In the genomic region with DNA sequence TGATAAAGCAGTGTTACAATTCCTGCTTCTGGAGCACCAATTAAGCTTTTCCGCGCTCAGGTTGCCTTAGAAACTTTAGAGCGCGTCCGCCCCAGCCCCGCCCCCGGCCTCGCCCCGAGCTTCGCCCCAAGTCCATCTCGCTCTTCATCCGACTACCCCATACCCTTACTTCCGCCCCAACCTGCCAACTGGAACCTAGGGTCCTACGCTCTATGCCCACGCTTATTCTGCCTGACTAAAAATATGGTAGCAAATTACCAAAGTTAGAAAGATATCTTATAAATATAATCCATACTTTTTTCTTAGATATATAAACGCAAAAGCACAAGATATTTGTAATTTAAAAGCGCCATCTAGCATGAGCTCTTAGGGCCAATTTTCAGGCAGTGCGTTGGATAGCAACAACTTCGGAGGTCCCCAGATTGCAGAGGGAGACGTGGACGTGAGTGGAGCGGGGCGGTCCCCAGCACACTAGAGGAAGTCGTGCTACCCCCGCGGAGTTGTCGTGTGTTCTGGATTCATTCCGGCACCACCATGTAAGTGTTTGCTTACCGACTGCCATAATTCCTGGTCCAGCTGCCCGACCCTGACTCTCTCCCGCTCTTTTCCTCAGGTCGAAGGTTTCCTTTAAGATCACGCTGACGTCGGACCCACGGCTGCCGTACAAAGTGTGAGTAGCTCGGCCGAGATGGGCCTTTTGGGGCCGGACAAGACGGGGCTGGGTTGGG, we compare ENCODE assay signal across 8 cellular contexts. TPM values are rescaled to one million over a fixed set of nuclear protein-coding genes. Genes with fewer than 3 reads are reported as not detected.
DNase-seq lines count a peak whose midpoint lies in the region; ATAC-seq, FAIRE-seq and TF ChIP-seq lines count a peak whose summit lies in the region.

A gene (plus strand): TSS at position 466 of the 728 bp plus-strand sequence. CDS start 69 bp downstream, at position 535.

- peak in 1 of 2 experiments; percentile 72; a peak in 2 of 3 replicates for TF ChIP-seq POLR2A in H1 (IDR thresholded peaks at IDR 0.05; ENCODE audit: control extremely low read depth in 1 of 2, low read depth in 2 of 2, low read length in 2 of 2)

- H3K9ac ChIP-seq in NT2/D1 (ENCODE audit: insufficient read length, low read depth) (peak within 1 kb of the TSS; percentile 89), H1 (replicated peaks in 1 of 4; ENCODE audit: extremely low read depth in 1 of 4, low read depth in 3 of 4, low read length in 3 of 4) (peak within 1 kb of the TSS; percentile 62 to 93 (median 69))

- H4K5ac ChIP-seq in H1 (ENCODE audit: insufficient read length, low read depth, low read length): peak within 1 kb of the TSS; percentile 53

- H2BK15ac ChIP-seq in H1 (ENCODE audit: low read length): no peak within 1 kb of the TSS

- H3K27me3 ChIP-seq in NT2/D1 (ENCODE audit: insufficient read depth, insufficient read length) (no peaks in the 10 kb centered on the region), H1 (replicated peaks in 1 of 4; ENCODE audit: control insufficient read depth in 3 of 4, extremely low read depth in 1 of 4, insufficient read depth in 3 of 4, low read length in 3 of 4) (no peaks in the 10 kb centered on the region)

- WGBS in H1 (ENCODE audit: extremely low coverage in 1 of 2, insufficient coverage in 1 of 2, insufficient read length in 1 of 2, insufficient replicate concordance in 2 of 2, low coverage in 1 of 2, low lambda C conversion rate in 2 of 2, missing lambda C conversion rate in 1 of 2), 2 experiments: 1% methylated on average over 38 of the region's 41 CpGs; no CpG with 5 or more reads in 1 of the 2 experiments

- POLR2A ChIA-PET in H1 (lab: Charles Lee; ENCODE audit: partially characterized antibody): interaction anchor here (0.6 to 0.9 kb wide), 2 partner anchors 14 to 480 kb away, joined by 3 read pairs; a partner anchor contains a TSS

- H3K4me3 ChIP-seq in NT2/D1 (ENCODE audit: insufficient read length, low read depth): peak within 1 kb of the TSS; percentile 85
- H3K4me3 ChIP-seq in H1 (ENCODE audit: extremely low read depth in 1 of 4, insufficient read depth in 2 of 4, low read depth in 3 of 4, low read length in 4 of 4): peak within 1 kb of the TSS; percentile 81 to 95 (median 92)

- H3K4me2 ChIP-seq in H1 (ENCODE audit: insufficient read depth in 1 of 2, low read depth in 2 of 2, low read length in 2 of 2): peak within 1 kb of the TSS; percentile 67 to 89

- H2BK20ac ChIP-seq in H1 (ENCODE audit: low read length): no peak within 1 kb of the TSS

- H4K91ac ChIP-seq in H1 (replicated peaks; ENCODE audit: insufficient read length, low read length): no peak within 1 kb of the TSS

- DNase-seq in COR-L47 (lab: John Stamatoyannopoulos, UW) (peak; percentile 93), HUDEP-2 (lab: John Stamatoyannopoulos, UW; ENCODE audit: unreplicated experiment in 76 of 76) (peak; percentile 24 to 92 (median 84)), NT2/D1 (ENCODE audit: low read depth, low spot score) (peak; percentile 70), H1 (ENCODE audit: low read depth in 1 of 2, low spot score in 2 of 2) (peak; percentile 68 to 79), memory B cell (ENCODE audit: low spot score in 2 of 2) (peak; percentile 77 to 86)
- DNase-seq in activated CD8-positive, alpha-beta memory T cell treated with anti-CD3 and anti-CD28 coated beads, Interleukin-2, amount 10 ng/mL, durations not matched to agents 7 days and 5 days: peak; percentile 92
- peak; percentile 71 for DNase-seq in stimulated activated CD8-positive, alpha-beta memory T cell treated with anti-CD3 and anti-CD28 coated beads, Interleukin-12 subunit alpha, Interleukin-12 subunit beta, amount 100 ng/mL, for 24 hours (ENCODE audit: extremely low read depth)

- H3K4ac ChIP-seq in H1 (replicated peaks; ENCODE audit: insufficient read length, low read depth, low read length): no peak within 1 kb of the TSS

- H4K20me1 ChIP-seq in H1 (replicated peaks in 1 of 2; ENCODE audit: control insufficient read depth in 1 of 2, insufficient read depth in 2 of 2, low read length in 2 of 2): no peaks in the 10 kb centered on the region

- H3K14ac ChIP-seq in H1 (ENCODE audit: insufficient read length): no peak within 1 kb of the TSS

- ATAC-seq in GM21381 (IDR thresholded peaks at IDR 0.05; ENCODE audit: unreplicated experiment): peak; percentile 95
- ATAC-seq in activated CD8-positive, alpha-beta memory T cell treated with anti-CD3 and anti-CD28 coated beads, Interleukin-2, amount 10 ng/mL, durations not matched to agents 7 days and 5 days: peak; percentile 96
- peak; percentile 91 for ATAC-seq in memory B cell (ENCODE audit: low read depth)

- H3K23ac ChIP-seq in H1 (ENCODE audit: insufficient read length): no peak within 1 kb of the TSS

- peak within 1 kb of the TSS; percentile 79; the same call in 1 of the 2 replicates for H4K8ac ChIP-seq in H1 (ENCODE audit: extremely low read depth, insufficient read depth, low read length)

- H2BK12ac ChIP-seq in H1 (ENCODE audit: low read depth, low read length): no peak within 1 kb of the TSS

- FAIRE-seq in H1 (lab: Jason Lieb, UNC): peak; percentile 75

- no peak within 1 kb of the TSS for H3K56ac ChIP-seq in H1 (replicated peaks; ENCODE audit: insufficient read length, low read depth, low read length)

- H2AK5ac ChIP-seq in H1 (ENCODE audit: low read depth, low read length): no peak within 1 kb of the TSS

- H3K27ac Mint-ChIP-seq in activated CD8-positive, alpha-beta memory T cell treated with anti-CD3 and anti-CD28 coated beads, Interleukin-2, amount 10 ng/mL, durations not matched to agents 7 days and 5 days: peak within 1 kb of the TSS; percentile 99
- peak within 1 kb of the TSS; percentile 96 for H3K27ac Mint-ChIP-seq in memory B cell

- peaks cover 3% of the 10 kb centered on the region for H3K23me2 ChIP-seq in H1 (ENCODE audit: low read depth, low read length)

- H3K36me3 ChIP-seq in NT2/D1 (ENCODE audit: insufficient read depth, insufficient read length, low read length): peaks cover 16% of the 10 kb centered on the region
- H3K36me3 ChIP-seq in H1 (ENCODE audit: control insufficient read depth in 2 of 4, insufficient read depth in 4 of 4, low read length in 3 of 4): peaks cover 0 to 18% (median 0%) of the 10 kb centered on the region in 4 experiments; a peak in 4 of 8 replicates

- TF ChIP-seq EP300 in H1 (IDR thresholded peaks at IDR 0.05; ENCODE audit: borderline replicate concordance in 1 of 2, low read depth in 2 of 2, low read length in 2 of 2): no peak

- H3K36me3 Mint-ChIP-seq in activated CD8-positive, alpha-beta memory T cell treated with anti-CD3 and anti-CD28 coated beads, Interleukin-2, amount 10 ng/mL, durations not matched to agents 7 days and 5 days: peaks cover 16% of the 10 kb centered on the region
- peaks cover 12% of the 10 kb centered on the region for H3K36me3 Mint-ChIP-seq in memory B cell

- H3K9me3 ChIP-seq in NT2/D1 (ENCODE audit: insufficient read depth, low read length): no peaks in the 10 kb centered on the region
- H3K9me3 ChIP-seq in H1 (ENCODE audit: insufficient read depth in 2 of 2, low read depth in 1 of 2, low read length in 1 of 2): no peaks in the 10 kb centered on the region

- CTCF ChIA-PET in activated CD8-positive, alpha-beta memory T cell treated with anti-CD3 and anti-CD28 coated beads, Interleukin-2, amount 10 ng/mL, durations not matched to agents 7 days and 5 days (lab: Charles Lee): interaction anchor here (3.3 kb wide), 1 partner anchor 9 kb away, joined by 9 read pairs; no protein-coding TSS in a partner anchor
- CTCF ChIA-PET in H1 (lab: Charles Lee; ENCODE audit: partially characterized antibody): interaction anchor here (0.6 to 1.1 kb wide), 4 partner anchors 9 to 336 kb away, joined by 3 to 4 read pairs (median 3); no protein-coding TSS in a partner anchor

- H3K27me3 Mint-ChIP-seq in activated CD8-positive, alpha-beta memory T cell treated with anti-CD3 and anti-CD28 coated beads, Interleukin-2, amount 10 ng/mL, durations not matched to agents 7 days and 5 days: no peaks in the 10 kb centered on the region
- no peaks in the 10 kb centered on the region for H3K27me3 Mint-ChIP-seq in memory B cell

- H3K18ac ChIP-seq in H1 (ENCODE audit: extremely low read depth, low read length): no peak within 1 kb of the TSS

- no peaks in the 10 kb centered on the region; the same call in 1 of the 2 replicates for H3K79me1 ChIP-seq in H1 (ENCODE audit: low read depth, low read length)

- H3K27ac ChIP-seq in H1 (ENCODE audit: low read depth, low read length): peak within 1 kb of the TSS; percentile 51

- H2BK120ac ChIP-seq in H1 (replicated peaks; ENCODE audit: low read depth, low read length): no peak within 1 kb of the TSS

- no peak for TF ChIP-seq CTCF in H1 (IDR thresholded peaks at IDR 0.05; ENCODE audit: control extremely low read depth in 1 of 3, insufficient read depth in 1 of 3, low read depth in 1 of 3, low read length in 3 of 3)

- no peak for TF ChIP-seq RAD21 in H1 (IDR thresholded peaks at IDR 0.05 in 1 of 2, conservative IDR thresholded peaks at IDR 0.05 in 1 of 2; ENCODE audit: low read depth in 2 of 2, low read length in 2 of 2)

- peak within 1 kb of the TSS; percentile 69; the same call in 1 of the 2 replicates for H2BK5ac ChIP-seq in H1 (ENCODE audit: low read depth, low read length)

- H3K4me3 Mint-ChIP-seq in activated CD8-positive, alpha-beta memory T cell treated with anti-CD3 and anti-CD28 coated beads, Interleukin-2, amount 10 ng/mL, durations not matched to agents 7 days and 5 days: peak within 1 kb of the TSS; percentile 96
- peak within 1 kb of the TSS; percentile 91 for H3K4me3 Mint-ChIP-seq in memory B cell

- peaks cover 0 to 20% of the 10 kb centered on the region in 2 experiments; a peak in 3 of 4 replicates for H3K79me2 ChIP-seq in H1 (ENCODE audit: control insufficient read depth in 1 of 2, insufficient read depth in 2 of 2, low read length in 2 of 2)

- H3K4me1 Mint-ChIP-seq in activated CD8-positive, alpha-beta memory T cell treated with anti-CD3 and anti-CD28 coated beads, Interleukin-2, amount 10 ng/mL, durations not matched to agents 7 days and 5 days: peaks cover 28% of the 10 kb centered on the region
- H3K4me1 Mint-ChIP-seq in memory B cell: peaks cover 23% of the 10 kb centered on the region

- H3K4me1 ChIP-seq in NT2/D1 (ENCODE audit: insufficient read depth, insufficient read length) (no peaks in the 10 kb centered on the region), H1 (replicated peaks in 1 of 4; ENCODE audit: control insufficient read depth in 3 of 4, insufficient read depth in 4 of 4, low read length in 3 of 4) (peaks cover 0 to 10% (median 5%) of the 10 kb centered on the region in 4 experiments; a peak in 5 of 7 replicates)

- no peaks in the 10 kb centered on the region for H3K9me3 Mint-ChIP-seq in activated CD8-positive, alpha-beta memory T cell treated with anti-CD3 and anti-CD28 coated beads, Interleukin-2, amount 10 ng/mL, durations not matched to agents 7 days and 5 days (ENCODE audit: low read depth)
- H3K9me3 Mint-ChIP-seq in memory B cell: no peaks in the 10 kb centered on the region

- H2AFZ ChIP-seq in H1 (ENCODE audit: low read length): peak within 1 kb of the TSS; percentile 54; the same call in 1 of the 2 replicates

RNA-seq across cellular contexts. Expression of the gene that starts here (rescaled TPM):
- total RNA-seq in activated CD8-positive, alpha-beta memory T cell treated with anti-CD3 and anti-CD28 coated beads, Interleukin-2, amount 10 ng/mL, durations not matched to agents 7 days and 5 days: 10 to 100 TPM; 29.6 to 37.6 TPM
- 34.2 and 34.3 TPM in 2 replicates for total RNA-seq in H1 (2021; fragmentation: NEBNext Ultra II Directional; extraction: Animal tissue kit (Norgen Biotek cat#: 25700))
- polyA plus RNA-seq in H1 (2011; rRNA removed): 9.1 and 16.0 TPM in 2 replicates
- 23.7 TPM for polyA plus RNA-seq in H1 (2011; cell fraction: cytosol; rRNA removed)
- 14.8 TPM for polyA plus RNA-seq in H1 (2011; cell fraction: nucleus; rRNA removed)
- polyA plus RNA-seq in H1 (2012, experiment 1 of 2): 18.5 to 32.3 TPM (median 21.9 TPM) in 4 replicates
- 5.5 TPM for polyA plus RNA-seq in H1 (2012, experiment 2 of 2)
- polyA plus RNA-seq in H1 (2013, experiment 1 of 2): 35.8 TPM
- polyA plus RNA-seq in H1 (2013, experiment 2 of 2): 32.5 TPM
- 18.2 and 27.6 TPM in 2 replicates for polyA minus RNA-seq in H1 (2011; rRNA and poly(A)+ RNA removed)
- 19.2 TPM for polyA minus RNA-seq in H1 (2011; cell fraction: cytosol; rRNA and poly(A)+ RNA removed)
- 48.9 TPM for polyA minus RNA-seq in H1 (2011; cell fraction: nucleus; rRNA and poly(A)+ RNA removed)

Comparison
In these comparisons a context has a peak if more than half of its experiments do, and no peak if none do; other contexts are left out.
1. Peak in every context shown above with its lines: DNase-seq, ATAC-seq, H3K4me3 ChIP-seq and H3K27ac ChIP-seq.